Comparison of ENCODE assay signal across 18 cellular contexts in the genomic region with DNA sequence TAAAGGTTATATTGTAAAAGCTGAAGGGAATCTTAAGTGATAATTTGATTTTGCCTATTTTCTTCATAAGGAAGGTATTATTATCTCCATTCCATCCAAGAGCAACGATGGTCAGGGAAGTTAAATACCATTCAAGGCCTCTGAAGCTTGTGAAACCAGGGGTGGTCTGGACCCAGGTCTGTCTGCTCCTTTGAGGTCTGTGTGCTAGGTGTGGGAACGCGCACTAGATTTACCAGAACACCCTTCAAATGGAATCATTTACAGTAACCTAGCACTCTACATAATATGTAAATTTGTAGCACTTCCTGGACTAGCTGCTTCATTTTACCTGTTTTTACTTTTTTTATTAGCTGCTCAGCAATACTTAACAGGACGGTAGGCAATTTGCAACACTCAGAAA. TPM values are rescaled to one million over a fixed set of nuclear protein-coding genes. Genes with fewer than 3 reads are reported as not detected.
DNase-seq lines count a peak whose midpoint lies in the region; ATAC-seq and TF ChIP-seq lines count a peak whose summit lies in the region.
"Had no signal": no experiment of that assay in that cellular context is flagged by ENCODE, and none has a peak within 500 bp of the region (broad histone marks: within the 10 kb centered on the region; RNA-seq: fewer than 3 reads in every experiment).

No MANE protein-coding gene starts in this region.

- POLR2A ChIA-PET in CD8-positive, alpha-beta T cell (lab: Charles Lee): interaction anchor here (2.3 kb wide), 1 partner anchor 18 kb away, joined by 11 read pairs; no protein-coding TSS in a partner anchor

- no peaks in the 10 kb centered on the region for H4K20me1 ChIP-seq in SU-DHL-6 (ENCODE audit: low read depth, low read length)

- H3K27ac Mint-ChIP-seq in T-helper 1 cell treated with Interleukin-12 subunit alpha and Interleukin-12 subunit beta and Interleukin-4 antibody, amounts not matched to agents 30 μg/mL and 1 μg/mL, for 36 hours: peak overlapping the region; percentile 62
- H3K27ac Mint-ChIP-seq in CD8-positive, alpha-beta T cell: peak overlapping the region; percentile 82

- H3K9me3 ChIP-seq in CD8-positive, alpha-beta T cell (ENCODE audit: low read length): no peaks in the 10 kb centered on the region
- H3K9me3 ChIP-seq in SU-DHL-6 (ENCODE audit: insufficient read depth, low read length) (no peaks in the 10 kb centered on the region), mucosa of descending colon (no peaks in the 10 kb centered on the region)
- H3K9me3 ChIP-seq: BE2C, Peyer's patch had no signal

- H3K27ac ChIP-seq in CD8-positive, alpha-beta T cell (ENCODE audit: low read depth, low read length): no peak overlapping the region
- H3K27ac ChIP-seq in SU-DHL-6 (ENCODE audit: low read depth, low read length): 0 out of 2 replicates have a peak overlapping the region, but pooled peaks have one; percentile 7
- H3K27ac ChIP-seq: 22Rv1 had no signal

- H3K4me1 Mint-ChIP-seq in T-helper 1 cell treated with Interleukin-12 subunit alpha and Interleukin-12 subunit beta and Interleukin-4 antibody, amounts not matched to agents 30 μg/mL and 1 μg/mL, for 36 hours (ENCODE audit: low read depth): peaks cover 51% of the 10 kb centered on the region
- H3K4me1 Mint-ChIP-seq in CD8-positive, alpha-beta T cell (ENCODE audit: low read depth): peaks cover 55% of the 10 kb centered on the region

- no peak for ATAC-seq in CD8-positive, alpha-beta T cell
- ATAC-seq in mucosa of descending colon: peak; percentile 45
- no peak for ATAC-seq in HG02763 (IDR thresholded peaks at IDR 0.05; ENCODE audit: unreplicated experiment)
- no peak for ATAC-seq in HG03342 (IDR thresholded peaks at IDR 0.05; ENCODE audit: unreplicated experiment)
- ATAC-seq: Right ventricle myocardium inferior had no signal

- CTCF ChIA-PET in CD8-positive, alpha-beta T cell (lab: Charles Lee): interaction anchor here (0.7 to 1.8 kb wide), 3 partner anchors 186 to 277 kb away, joined by 3 to 4 read pairs (median 3); no protein-coding TSS in a partner anchor

- peak overlapping the region; percentile 36 for H3K4me2 ChIP-seq in SU-DHL-6 (ENCODE audit: low read depth, low read length, poor library complexity, severe bottlenecking)

- no peak for TF ChIP-seq CTCF in CD8-positive, alpha-beta T cell (IDR thresholded peaks at IDR 0.05)
- TF ChIP-seq CTCF in SU-DHL-6 (IDR thresholded peaks at IDR 0.05; ENCODE audit: insufficient read depth, low read length, poor library complexity, severe bottlenecking): no peak
- no peak for TF ChIP-seq CTCF in mucosa of descending colon (IDR thresholded peaks at IDR 0.05)
- TF ChIP-seq CTCF in foreskin fibroblast (IDR thresholded peaks at IDR 0.05; ENCODE audit: low read depth, low read length): no peak

- H3K27me3 ChIP-seq in CD8-positive, alpha-beta T cell (ENCODE audit: insufficient read depth, low read length): no peaks in the 10 kb centered on the region
- H3K27me3 ChIP-seq in SU-DHL-6 (ENCODE audit: low read length): no peaks in the 10 kb centered on the region
- H3K27me3 ChIP-seq: BE2C, Peyer's patch had no signal

- H3K36me3 Mint-ChIP-seq in T-helper 1 cell treated with Interleukin-12 subunit alpha and Interleukin-12 subunit beta and Interleukin-4 antibody, amounts not matched to agents 30 μg/mL and 1 μg/mL, for 36 hours (ENCODE audit: low read depth): peaks cover 14% of the 10 kb centered on the region
- H3K36me3 Mint-ChIP-seq in CD8-positive, alpha-beta T cell: no peaks in the 10 kb centered on the region

- H3K9me3 Mint-ChIP-seq in T-helper 1 cell treated with Interleukin-12 subunit alpha and Interleukin-12 subunit beta and Interleukin-4 antibody, amounts not matched to agents 30 μg/mL and 1 μg/mL, for 36 hours: peaks cover 6% of the 10 kb centered on the region
- H3K9me3 Mint-ChIP-seq in CD8-positive, alpha-beta T cell: peaks cover 1% of the 10 kb centered on the region

- no peak overlapping the region for H3K4me3 Mint-ChIP-seq in T-helper 1 cell treated with Interleukin-12 subunit alpha and Interleukin-12 subunit beta and Interleukin-4 antibody, amounts not matched to agents 30 μg/mL and 1 μg/mL, for 36 hours
- no peak overlapping the region for H3K4me3 Mint-ChIP-seq in CD8-positive, alpha-beta T cell

- DNase-seq in T-helper 1 cell (no peak), mucosa of descending colon (no peak), foreskin fibroblast (no peak)
- no peak for DNase-seq in CD8-positive, alpha-beta T cell
- DNase-seq: BE2C, IMR-90, NCI-H1105 treated with DMSO at 0.1 percent for 48 hours, NCI-H1694 treated with DMSO at 0.1 percent for 48 hours, NCI-H2107, NCI-H2227 treated with DMSO at 0.1 percent for 48 hours, NCI-H524, Peyer's patch had no signal

- no peak overlapping the region for H3K4me3 ChIP-seq in CD8-positive, alpha-beta T cell (ENCODE audit: low read depth, low read length)
- H3K4me3 ChIP-seq in SU-DHL-6 (ENCODE audit: insufficient read depth, low read length, poor library complexity, severe bottlenecking): no peak overlapping the region
- no peak overlapping the region for H3K4me3 ChIP-seq in mucosa of descending colon
- H3K4me3 ChIP-seq in foreskin fibroblast (ENCODE audit: low read depth in 1 of 2, low read length in 2 of 2): no peak overlapping the region
- H3K4me3 ChIP-seq: Peyer's patch had no signal

- H3F3A ChIP-seq in SU-DHL-6 (ENCODE audit: insufficient read depth): no peaks in the 10 kb centered on the region

- intact Hi-C loops in CD8-positive, alpha-beta T cell (cut with DNase I, micrococcal nuclease): loop anchor here (10.0 kb wide), 4 partner anchors 406 to 1576 kb away; a partner anchor contains a TSS
- intact Hi-C loops in mucosa of descending colon (cut with DNase I, micrococcal nuclease): loop anchor here in 1 of 2 donors (10.0 kb wide), 1 partner anchor 846 kb away; no protein-coding TSS in a partner anchor

- no peaks in the 10 kb centered on the region for H3K9me2 ChIP-seq in SU-DHL-6 (replicated peaks; ENCODE audit: insufficient read depth, low read length)

- H3K9ac ChIP-seq in SU-DHL-6 (ENCODE audit: low read length): 0 out of 2 replicates have a peak overlapping the region, but pooled peaks have one; percentile 7

- H3K36me3 ChIP-seq in CD8-positive, alpha-beta T cell (ENCODE audit: insufficient read depth, low read length): no peaks in the 10 kb centered on the region
- H3K36me3 ChIP-seq in SU-DHL-6 (ENCODE audit: low read length): no peaks in the 10 kb centered on the region
- no peaks in the 10 kb centered on the region for H3K36me3 ChIP-seq in mucosa of descending colon (ENCODE audit: low read depth)
- H3K36me3 ChIP-seq: BE2C, Peyer's patch had no signal

- H3K27me3 Mint-ChIP-seq in T-helper 1 cell treated with Interleukin-12 subunit alpha and Interleukin-12 subunit beta and Interleukin-4 antibody, amounts not matched to agents 30 μg/mL and 1 μg/mL, for 36 hours (ENCODE audit: low read depth): no peaks in the 10 kb centered on the region
- no peaks in the 10 kb centered on the region for H3K27me3 Mint-ChIP-seq in CD8-positive, alpha-beta T cell (ENCODE audit: low read depth)

- H3K79me2 ChIP-seq in SU-DHL-6 (ENCODE audit: insufficient read depth, low read length): no peaks in the 10 kb centered on the region

- peaks cover 42% of the 10 kb centered on the region for H3K4me1 ChIP-seq in CD8-positive, alpha-beta T cell (ENCODE audit: insufficient read depth, low read length)
- no peaks in the 10 kb centered on the region for H3K4me1 ChIP-seq in mucosa of descending colon (ENCODE audit: low read depth)
- H3K4me1 ChIP-seq: Peyer's patch had no signal

- peak overlapping the region; percentile 47 for H2AFZ ChIP-seq in SU-DHL-6 (ENCODE audit: low read depth, low read length, severe bottlenecking)

RNA-seq across cellular contexts. Expression of gene TRIB2, which starts 6.4 kb away (rescaled TPM):
- 10 to 100 TPM; 46.6 to 54.4 TPM for total RNA-seq in CD8-positive, alpha-beta T cell
- total RNA-seq in mucosa of descending colon: 10 to 100 TPM in 1 of 3 donors, 1 to 10 TPM in 2; 4.9 to 28.3 (median 6.8) TPM
